ENCODE assay signal across 30 cellular contexts in genomic region chr5:66642538-66642937, GRCh38. TPM values are rescaled to one million over a fixed set of nuclear protein-coding genes. Genes with fewer than 3 reads are reported as not detected.
A peak's percentile ranks its signal among the peaks of the same experiment; 100 is the strongest.
DNase-seq lines count a peak whose midpoint lies in the region; ATAC-seq, FAIRE-seq and TF ChIP-seq lines count a peak whose summit lies in the region.
"Had no signal": no experiment of that assay in that cellular context is flagged by ENCODE, and none has a peak within 500 bp of the region (broad histone marks: within the 10 kb centered on the region; RNA-seq: fewer than 3 reads in every experiment).

No MANE protein-coding gene starts in this region.

- in situ Hi-C loops in HepG2 (cut with HindIII; ENCODE audit: extremely low pct_ligation_motif_present, low pct_unique_long_range_greater_than_20kb) = no loop called here

- no peak overlapping the region for H3K27ac ChIP-seq in HEK293 (ENCODE audit: extremely low read depth, low read depth, low read length)
- no peak overlapping the region for H3K27ac ChIP-seq in HepG2 (ENCODE audit: extremely low read length, insufficient read depth, low read length)
- no peak overlapping the region for H3K27ac ChIP-seq in Karpas-422 (ENCODE audit: low read length)
- no peak overlapping the region for H3K27ac ChIP-seq in esophagus squamous epithelium
- no peak overlapping the region for H3K27ac ChIP-seq in CD8-positive, alpha-beta memory T cell (ENCODE audit: low read depth, low read length)
- H3K27ac ChIP-seq: adrenal gland, BLaER1, dorsolateral prefrontal cortex, Peyer's patch, psoas muscle, sigmoid colon had no signal

- no peak for TF ChIP-seq EP300 in HepG2 (IDR thresholded peaks at IDR 0.05; ENCODE audit: low read depth in 2 of 2, low read length in 2 of 2)
- no peak for TF ChIP-seq EP300 in HepG2 (CRISPR knock-in tag; IDR thresholded peaks at IDR 0.05; ENCODE audit: borderline replicate concordance)

- no peaks in the 10 kb centered on the region for H3K9me3 Mint-ChIP-seq in CD8-positive, alpha-beta memory T cell
- H3K9me3 Mint-ChIP-seq: activated T-cell treated with anti-CD3 and anti-CD28 coated beads, Interleukin-2, amount 50 U/mL, for 72 hours; GM23338; HFFc6; naive thymus-derived CD4-positive, alpha-beta T cell; stimulated activated effector memory CD8-positive, alpha-beta T cell treated with anti-CD3 and anti-CD28 coated beads, Interleukin-12 subunit alpha, Interleukin-12 subunit beta, amount 100 ng/mL, for 72 hours had no signal

- CTCF ChIA-PET in HEK293 (lab: Yijun Ruan, JAX) = interaction anchor here (1.3 kb wide), 1 partner anchor 30 kb away, joined by 3 read pairs; no protein-coding TSS in a partner anchor
- CTCF ChIA-PET in HepG2 (lab: Yijun Ruan, JAX; ENCODE audit: low intra/inter-chr PET ratio, low total read pairs) = no interaction called here
- CTCF ChIA-PET in CD8-positive, alpha-beta memory T cell (lab: Charles Lee) = no interaction called here

- TF ChIP-seq RAD21 in HepG2 (CRISPR knock-in tag; IDR thresholded peaks at IDR 0.05) = no peak

- H3K27me3 ChIP-seq in HepG2 (ENCODE audit: control insufficient read depth in 1 of 2, insufficient read depth in 2 of 2, low read length in 2 of 2) (no peaks in the 10 kb centered on the region; a peak in 1 of 5 replicates), Karpas-422 (ENCODE audit: low read length) (no peaks in the 10 kb centered on the region), esophagus squamous epithelium (no peaks in the 10 kb centered on the region)
- no peaks in the 10 kb centered on the region for H3K27me3 ChIP-seq in CD8-positive, alpha-beta memory T cell (ENCODE audit: insufficient read depth, low read length, poor library complexity, severe bottlenecking)
- H3K27me3 ChIP-seq: adrenal gland, BLaER1, dorsolateral prefrontal cortex, Peyer's patch, sigmoid colon had no signal

- H3K79me2 ChIP-seq in HepG2 (ENCODE audit: insufficient read depth, low read length) (no peaks in the 10 kb centered on the region), Karpas-422 (ENCODE audit: low read length) (no peaks in the 10 kb centered on the region)

- no TSS peak for BruUV-seq in HepG2 (replicated peaks; lab: Mats Ljungman, UMichigan)

- no peak overlapping the region for H3K4me3 Mint-ChIP-seq in CD8-positive, alpha-beta memory T cell
- H3K4me3 Mint-ChIP-seq: activated CD8-positive, alpha-beta memory T cell treated with anti-CD3 and anti-CD28 coated beads, Interleukin-2, amount 10 ng/mL, durations not matched to agents 7 days and 5 days; activated T-cell treated with anti-CD3 and anti-CD28 coated beads, Interleukin-2, amount 50 U/mL, for 72 hours; GM23338; HFFc6; naive thymus-derived CD4-positive, alpha-beta T cell; stimulated activated effector memory CD8-positive, alpha-beta T cell treated with anti-CD3 and anti-CD28 coated beads, Interleukin-12 subunit alpha, Interleukin-12 subunit beta, amount 100 ng/mL, for 72 hours had no signal

- DNase-seq in NCI-H146 treated with DMSO at 0.1 percent for 48 hours (lab: John Stamatoyannopoulos, UW; ENCODE audit: unreplicated experiment) (peak; percentile 93), NCI-H510A treated with DMSO at 0.1 percent for 48 hours (lab: John Stamatoyannopoulos, UW) (peak; percentile 64), HepG2 (ENCODE audit: low spot score) (no peak), DMS 273 (lab: John Stamatoyannopoulos, UW; ENCODE audit: unreplicated experiment) (no peak), Karpas-422 (no peak), esophagus squamous epithelium (lab: John Stamatoyannopoulos, UW) (no peak)
- DNase-seq in CD8-positive, alpha-beta memory T cell = no peak
- DNase-seq: activated CD4-positive, alpha-beta T cell treated with anti-CD3 and anti-CD28 coated beads, Interleukin-2, amount 50 U/mL, for 1 hour; activated CD8-positive, alpha-beta memory T cell treated with anti-CD3 and anti-CD28 coated beads, Interleukin-2, amount 10 ng/mL, durations not matched to agents 7 days and 5 days; activated naive CD4-positive, alpha-beta T cell; activated T-cell treated with anti-CD3 and anti-CD28 coated beads, Interleukin-2, amount 50 U/mL, for 72 hours; adrenal gland; dorsolateral prefrontal cortex; EL; HFFc6; islet precursor cell; midbrain; naive thymus-derived CD4-positive, alpha-beta T cell; NCI-H446; Peyer's patch; psoas muscle; sigmoid colon; stimulated activated CD4-positive, alpha-beta T cell treated with anti-CD3 and anti-CD28 coated beads, Interleukin-4, amount 100 ng/mL, for 24 hours had no signal

- no peak overlapping the region for H2AFZ ChIP-seq in HepG2 (ENCODE audit: low read length)
- H2AFZ ChIP-seq in Karpas-422 (ENCODE audit: low read length) = no peak overlapping the region
- H2AFZ ChIP-seq: GM23338 had no signal

- H3K36me3 Mint-ChIP-seq in CD8-positive, alpha-beta memory T cell = no peaks in the 10 kb centered on the region
- H3K36me3 Mint-ChIP-seq: activated CD8-positive, alpha-beta memory T cell treated with anti-CD3 and anti-CD28 coated beads, Interleukin-2, amount 10 ng/mL, durations not matched to agents 7 days and 5 days; brain; naive thymus-derived CD4-positive, alpha-beta T cell; stimulated activated effector memory CD8-positive, alpha-beta T cell treated with anti-CD3 and anti-CD28 coated beads, Interleukin-12 subunit alpha, Interleukin-12 subunit beta, amount 100 ng/mL, for 72 hours had no signal

- TF ChIP-seq POLR2A in HepG2 (IDR thresholded peaks at IDR 0.05; ENCODE audit: insufficient read depth in 1 of 2, low read depth in 2 of 2, low read length in 2 of 2) (no peak), esophagus squamous epithelium (IDR thresholded peaks at IDR 0.05) (no peak)

- H3K4me2 ChIP-seq in HepG2 (ENCODE audit: low read depth, low read length) (no peak overlapping the region), Karpas-422 (ENCODE audit: low read depth, low read length, poor library complexity, severe bottlenecking) (no peak overlapping the region)
- H3K4me2 ChIP-seq: BLaER1, GM23338 had no signal

- H3K4me3 ChIP-seq in HEK293 (ENCODE audit: low read depth, low read length) (no peak overlapping the region), HepG2 (replicated peaks in 1 of 3; ENCODE audit: insufficient read depth in 1 of 3, low read depth in 2 of 3, low read length in 3 of 3) (no peak overlapping the region), Karpas-422 (ENCODE audit: low read length) (no peak overlapping the region), esophagus squamous epithelium (no peak overlapping the region)
- no peak overlapping the region for H3K4me3 ChIP-seq in CD8-positive, alpha-beta memory T cell (ENCODE audit: low read length)
- H3K4me3 ChIP-seq: adrenal gland, BLaER1, GM12878, GM23338, Peyer's patch, psoas muscle, sigmoid colon had no signal

- H3K4me1 Mint-ChIP-seq in CD8-positive, alpha-beta memory T cell = no peaks in the 10 kb centered on the region
- H3K4me1 Mint-ChIP-seq: activated CD8-positive, alpha-beta memory T cell treated with anti-CD3 and anti-CD28 coated beads, Interleukin-2, amount 10 ng/mL, durations not matched to agents 7 days and 5 days; naive thymus-derived CD4-positive, alpha-beta T cell; stimulated activated effector memory CD8-positive, alpha-beta T cell treated with anti-CD3 and anti-CD28 coated beads, Interleukin-12 subunit alpha, Interleukin-12 subunit beta, amount 100 ng/mL, for 72 hours had no signal

- FAIRE-seq in HepG2 (lab: Jason Lieb, UNC) = no peak
- FAIRE-seq: endothelial cell of umbilical vein, GM12878 had no signal

- H3K9ac ChIP-seq in HepG2 (ENCODE audit: insufficient read depth, low read depth, low read length) = no peak overlapping the region
- no peak overlapping the region for H3K9ac ChIP-seq in Karpas-422 (ENCODE audit: low read length)
- H3K9ac ChIP-seq: BLaER1 had no signal

- H4K20me1 ChIP-seq in HepG2 (ENCODE audit: insufficient read depth, low read length) = no peaks in the 10 kb centered on the region
- H4K20me1 ChIP-seq in Karpas-422 (ENCODE audit: insufficient read depth, low read depth, low read length) = no peaks in the 10 kb centered on the region
- H4K20me1 ChIP-seq: BLaER1 had no signal

- no peak overlapping the region for H3K27ac Mint-ChIP-seq in CD8-positive, alpha-beta memory T cell
- H3K27ac Mint-ChIP-seq: activated CD8-positive, alpha-beta memory T cell treated with anti-CD3 and anti-CD28 coated beads, Interleukin-2, amount 10 ng/mL, durations not matched to agents 7 days and 5 days; activated T-cell treated with anti-CD3 and anti-CD28 coated beads, Interleukin-2, amount 50 U/mL, for 72 hours; HFFc6; naive thymus-derived CD4-positive, alpha-beta T cell; stimulated activated effector memory CD8-positive, alpha-beta T cell treated with anti-CD3 and anti-CD28 coated beads, Interleukin-12 subunit alpha, Interleukin-12 subunit beta, amount 100 ng/mL, for 72 hours had no signal

- TF ChIP-seq CTCF in HEK293 (tag by site-specific recombination; IDR thresholded peaks at IDR 0.05) (no peak), HepG2 (CRISPR knock-in tag; IDR thresholded peaks at IDR 0.05) (no peak), esophagus squamous epithelium (IDR thresholded peaks at IDR 0.05) (no peak)

- H3K9me3 ChIP-seq in HEK293 (ENCODE audit: control insufficient read depth, insufficient read depth, low read depth, low read length) (no peaks in the 10 kb centered on the region; the same call in 1 of the 2 replicates), HepG2 (ENCODE audit: low read length) (no peaks in the 10 kb centered on the region), Karpas-422 (ENCODE audit: low read length) (no peaks in the 10 kb centered on the region), esophagus squamous epithelium (no peaks in the 10 kb centered on the region)
- no peaks in the 10 kb centered on the region for H3K9me3 ChIP-seq in CD8-positive, alpha-beta memory T cell (ENCODE audit: low read length)
- H3K9me3 ChIP-seq: BLaER1, Peyer's patch, psoas muscle, sigmoid colon had no signal

- POLR2A ChIA-PET in HEK293 (lab: Yijun Ruan, JAX) (no interaction called here), HepG2 (lab: Yijun Ruan, JAX) (no interaction called here)
- POLR2A ChIA-PET in CD8-positive, alpha-beta memory T cell (lab: Charles Lee) = no interaction called here

- H3K27me3 Mint-ChIP-seq in CD8-positive, alpha-beta memory T cell = peaks cover 5 to 20% of the 10 kb centered on the region in 2 donors
- H3K27me3 Mint-ChIP-seq: brain had no signal

- 18% methylated on average over 3 of the region's 3 CpGs for WGBS in HepG2 (ENCODE audit: low lambda C conversion rate)
- 80 to 87% methylated on average over 3 of the region's 3 CpGs for WGBS in esophagus squamous epithelium, 2 donors

- ATAC-seq in HepG2 = no peak
- ATAC-seq: activated CD8-positive, alpha-beta memory T cell treated with anti-CD3 and anti-CD28 coated beads, Interleukin-2, amount 10 ng/mL, durations not matched to agents 7 days and 5 days; activated T-cell treated with anti-CD3 and anti-CD28 coated beads, Interleukin-2, amount 50 U/mL, for 72 hours; GM12878; GM23338; naive thymus-derived CD4-positive, alpha-beta T cell; psoas muscle; stimulated activated effector memory CD8-positive, alpha-beta T cell treated with anti-CD3 and anti-CD28 coated beads, Interleukin-12 subunit alpha, Interleukin-12 subunit beta, amount 100 ng/mL, for 72 hours had no signal

- intact Hi-C loops in HepG2 (cut with micrococcal nuclease; ENCODE audit: unreplicated experiment) (no loop called here), esophagus squamous epithelium (cut with DNase I) (no loop called here)

- H3K4me1 ChIP-seq in HEK293 (ENCODE audit: control insufficient read depth, insufficient read depth, low read length) (peaks cover 13% of the 10 kb centered on the region), HepG2 (ENCODE audit: insufficient read depth, low read length) (no peaks in the 10 kb centered on the region), Karpas-422 (ENCODE audit: low read length) (no peaks in the 10 kb centered on the region), esophagus squamous epithelium (no peaks in the 10 kb centered on the region)
- H3K4me1 ChIP-seq in CD8-positive, alpha-beta memory T cell (ENCODE audit: insufficient read depth, low read length) = no peaks in the 10 kb centered on the region
- H3K4me1 ChIP-seq: Peyer's patch, psoas muscle, sigmoid colon had no signal

- no peaks in the 10 kb centered on the region for H3K36me3 ChIP-seq in HEK293 (ENCODE audit: control insufficient read depth in 2 of 2, insufficient read depth in 1 of 2, low read length in 2 of 2)
- no peaks in the 10 kb centered on the region for H3K36me3 ChIP-seq in HepG2 (replicated peaks in 1 of 2; ENCODE audit: control insufficient read depth in 1 of 2, insufficient read depth in 2 of 2, low read length in 2 of 2)
- H3K36me3 ChIP-seq in Karpas-422 (ENCODE audit: insufficient read depth, low read length) = no peaks in the 10 kb centered on the region
- H3K36me3 ChIP-seq in esophagus squamous epithelium = no peaks in the 10 kb centered on the region
- H3K36me3 ChIP-seq in CD8-positive, alpha-beta memory T cell (ENCODE audit: insufficient read depth, low read length) = no peaks in the 10 kb centered on the region
- H3K36me3 ChIP-seq: adrenal gland, BLaER1, Peyer's patch, sigmoid colon had no signal

- no peaks in the 10 kb centered on the region for H3K9me2 ChIP-seq in Karpas-422 (replicated peaks; ENCODE audit: insufficient read depth, low read length)

RNA-seq across cellular contexts. Expression of gene MAST4, which starts 46.3 kb away (rescaled TPM):
- total RNA-seq in HepG2 (2016; rRNA removed; fragmentation: Illumina TruSeq; extraction: Trizol) (3.7 and 4.4 TPM in 2 replicates), esophagus squamous epithelium (100 to 1,000 TPM in 2 of 4 donors, 10 to 100 TPM in 2; 55.3 to 148 (median 110) TPM)
- total RNA-seq in HepG2 (2016; cell fraction: cytosol; rRNA removed; fragmentation: Illumina TruSeq; extraction: Trizol; ENCODE audit: low read depth) = 1.0 and 1.3 TPM in 2 replicates
- 3.8 and 4.1 TPM in 2 replicates for total RNA-seq in HepG2 (2016; cell fraction: insoluble cytoplasmic fraction; rRNA removed; fragmentation: Illumina TruSeq; extraction: Trizol)
- total RNA-seq in HepG2 (2016; cell fraction: membrane; rRNA removed; fragmentation: Illumina TruSeq; extraction: Trizol) = 1.8 and 2.1 TPM in 2 replicates
- total RNA-seq in HepG2 (2016; cell fraction: nucleus; rRNA removed; fragmentation: Illumina TruSeq; extraction: Trizol) = 11.7 and 12.8 TPM in 2 replicates
- polyA plus RNA-seq in HepG2 (2011; rRNA removed) = 2.8 and 3.4 TPM in 2 replicates
- polyA plus RNA-seq in HepG2 (2011; cell fraction: cytosol; rRNA removed) = 1.4 and 2.3 TPM in 2 replicates
- 9.0 and 10.2 TPM in 2 replicates for polyA plus RNA-seq in HepG2 (2011; cell fraction: nucleus; rRNA removed)
- 3.1 and 3.3 TPM in 2 replicates for polyA plus RNA-seq in HepG2 (2012)
- 0.25 and 0.60 TPM in 2 replicates for polyA plus RNA-seq in HepG2 (2016; cell fraction: cytosol; fragmentation: Illumina TruSeq; extraction: Trizol; ENCODE audit: low read depth)
- polyA plus RNA-seq in HepG2 (2016; cell fraction: insoluble cytoplasmic fraction; fragmentation: Illumina TruSeq; extraction: Trizol; ENCODE audit: low read depth) = 1.2 and 1.7 TPM in 2 replicates
- 0.10 and 0.70 TPM in 2 replicates for polyA plus RNA-seq in HepG2 (2016; cell fraction: membrane; fragmentation: Illumina TruSeq; extraction: Trizol; ENCODE audit: low read depth)
- 4.5 and 5.3 TPM in 2 replicates for polyA plus RNA-seq in HepG2 (2016; cell fraction: nucleus; fragmentation: Illumina TruSeq; extraction: Trizol; ENCODE audit: insufficient read depth, low read depth)
- 8.5 and 17.8 TPM in 2 replicates for polyA minus RNA-seq in HepG2 (2011; rRNA and poly(A)+ RNA removed; ENCODE audit: low replicate concordance)
- polyA minus RNA-seq in HepG2 (2011; cell fraction: cytosol; rRNA and poly(A)+ RNA removed) = 7.1 and 8.5 TPM in 2 replicates
- 39.4 and 47.9 TPM in 2 replicates for polyA minus RNA-seq in HepG2 (2011; cell fraction: nucleus; rRNA and poly(A)+ RNA removed)
- 6.0 and 11.8 TPM in 2 replicates for total RNA-seq in Karpas-422 (2014; rRNA removed; shearing (Covaris generic); ENCODE audit: low replicate concordance)
- total RNA-seq in CD8-positive, alpha-beta memory T cell = 1 to 10 TPM; 6.5 to 7.2 TPM
- 5.0 TPM for polyA plus RNA-seq in CD8-positive, alpha-beta memory T cell

Comparison
In these comparisons a context has a peak if more than half of its experiments do, and no peak if none do; other contexts are left out.
1. DNase-seq: peak in NCI-H146 treated with DMSO at 0.1 percent for 48 hours (single experiment) and NCI-H510A treated with DMSO at 0.1 percent for 48 hours (single experiment); none in HepG2 (single experiment), DMS 273 (single experiment), Karpas-422 (single experiment), esophagus squamous epithelium (single experiment) and CD8-positive, alpha-beta memory T cell (0 of 5).
2. Of the 63 proteins assayed by ChIP-seq in both HepG2 and HEK293: peak only in HepG2: none; only in HEK293: ATF2 and ZNF629; in both: none; in neither: 61.